Comparison of ENCODE assay signal across 19 cellular contexts in genomic region chr3:98809561-98809960, GRCh38. TPM values are rescaled to one million over a fixed set of nuclear protein-coding genes. Genes with fewer than 3 reads are reported as not detected.
DNase-seq lines count a peak whose midpoint lies in the region; ATAC-seq and TF ChIP-seq lines count a peak whose summit lies in the region.
"Had no signal": no experiment of that assay in that cellular context is flagged by ENCODE, and none has a peak within 500 bp of the region (broad histone marks: within the 10 kb centered on the region; RNA-seq: fewer than 3 reads in every experiment).

No MANE protein-coding gene starts in this region.

- H3K4me3 ChIP-seq in fibroblast of villous mesenchyme (ENCODE audit: low read depth, low read length) = no peak overlapping the region
- H3K4me3 ChIP-seq: mucosa of descending colon, thyroid gland had no signal

- peaks cover 6 to 7% of the 10 kb centered on the region in 2 donors for H3K4me1 Mint-ChIP-seq in stimulated activated naive B cell treated with anti-CD40 and anti-IgM and Interleukin-4, amounts not matched to agents 10 μg/mL and 1 μg/mL and 100 μg/mL, for 72 hours
- H3K4me1 Mint-ChIP-seq: WTC11 had no signal

- peaks cover 0 to 7% of the 10 kb centered on the region in 2 donors for H3K36me3 Mint-ChIP-seq in stimulated activated naive B cell treated with anti-CD40 and anti-IgM and Interleukin-4, amounts not matched to agents 10 μg/mL and 1 μg/mL and 100 μg/mL, for 72 hours

- TF ChIP-seq CTCF in fibroblast of villous mesenchyme (IDR thresholded peaks at IDR 0.05; ENCODE audit: insufficient read depth, low read depth, low read length) = no peak

- peak; percentile 67 to 71 for ATAC-seq in stimulated activated naive B cell treated with anti-CD40 and anti-IgM and Interleukin-4, amounts not matched to agents 10 μg/mL and 1 μg/mL and 100 μg/mL, for 72 hours (replicated peaks)
- ATAC-seq: HCT116, mucosa of descending colon, PC-3, WTC11 had no signal

- H3K4me3 Mint-ChIP-seq in stimulated activated naive B cell treated with anti-CD40 and anti-IgM and Interleukin-4, amounts not matched to agents 10 μg/mL and 1 μg/mL and 100 μg/mL, for 72 hours = no peak overlapping the region
- H3K4me3 Mint-ChIP-seq: WTC11 had no signal

- DNase-seq in NOMO-1 treated with DMSO at 0.1 percent for 48 hours (lab: John Stamatoyannopoulos, UW; ENCODE audit: unreplicated experiment) (peak; percentile 25), NOMO-1 treated with dmso at 0.1 percent for 144 hours (lab: John Stamatoyannopoulos, UW; ENCODE audit: unreplicated experiment) (no peak), SK-N-DZ (ENCODE audit: low spot score) (peak; percentile 18), fibroblast of villous mesenchyme (ENCODE audit: low read depth) (peak; percentile 12), posterior vena cava (ENCODE audit: low spot score) (no peak), T-helper 2 cell (no peak), H4 (ENCODE audit: low spot score) (no peak)
- DNase-seq in stimulated activated naive B cell treated with anti-CD40 and anti-IgM and Interleukin-4, amounts not matched to agents 10 μg/mL and 1 μg/mL and 100 μg/mL, for 72 hours = no peak
- DNase-seq: activated gamma-delta T cell; kidney; mucosa of descending colon; NCI-H2107; NCI-H524 treated with DMSO at 0.1 percent for 48 hours; PC-3; stimulated activated CD4-positive, alpha-beta T cell treated with anti-CD3 and anti-CD28 coated beads, Interleukin-4, amount 100 ng/mL, for 4 hours; thyroid gland had no signal

- intact Hi-C loops in posterior vena cava (cut with DNase I) = no loop called here

- peak overlapping the region; percentile 26 for H3K27ac Mint-ChIP-seq in stimulated activated naive B cell treated with anti-CD40 and anti-IgM and Interleukin-4, amounts not matched to agents 10 μg/mL and 1 μg/mL and 100 μg/mL, for 72 hours
- H3K27ac Mint-ChIP-seq: WTC11 had no signal

- no peaks in the 10 kb centered on the region for H3K9me3 Mint-ChIP-seq in stimulated activated naive B cell treated with anti-CD40 and anti-IgM and Interleukin-4, amounts not matched to agents 10 μg/mL and 1 μg/mL and 100 μg/mL, for 72 hours

- H3K27me3 Mint-ChIP-seq in stimulated activated naive B cell treated with anti-CD40 and anti-IgM and Interleukin-4, amounts not matched to agents 10 μg/mL and 1 μg/mL and 100 μg/mL, for 72 hours = no peaks in the 10 kb centered on the region

RNA-seq across cellular contexts. Expression of gene ST3GAL6, which starts 46.4 kb away (rescaled TPM):
- 39.2 and 43.0 TPM in 2 replicates for polyA plus RNA-seq in SK-N-DZ (2014; cell fraction: cytosol; rRNA removed)
- polyA plus RNA-seq in SK-N-DZ (2014; cell fraction: nucleus; rRNA removed) = 52.6 and 56.4 TPM in 2 replicates
- total RNA-seq in fibroblast of villous mesenchyme (3.9 and 5.2 TPM in 2 replicates), posterior vena cava (1 to 10 TPM; 6.8 to 7.5 TPM)
- total RNA-seq in H4 (2014; rRNA removed; shearing (Covaris generic)) = 4.6 and 11.9 TPM in 2 replicates
- polyA plus RNA-seq: BJ had no signal

Comparison
In these comparisons a context has a peak if more than half of its experiments do, and no peak if none do; other contexts are left out.
1. DNase-seq: peak in NOMO-1 treated with DMSO at 0.1 percent for 48 hours (single experiment), SK-N-DZ (single experiment) and fibroblast of villous mesenchyme (single experiment); none in NOMO-1 treated with dmso at 0.1 percent for 144 hours (single experiment), stimulated activated naive B cell treated with anti-CD40 and anti-IgM and Interleukin-4, amounts not matched to agents 10 μg/mL and 1 μg/mL and 100 μg/mL, for 72 hours (single experiment), posterior vena cava (single experiment), T-helper 2 cell (0 of 5) and H4 (single experiment).